In the genomic region with DNA sequence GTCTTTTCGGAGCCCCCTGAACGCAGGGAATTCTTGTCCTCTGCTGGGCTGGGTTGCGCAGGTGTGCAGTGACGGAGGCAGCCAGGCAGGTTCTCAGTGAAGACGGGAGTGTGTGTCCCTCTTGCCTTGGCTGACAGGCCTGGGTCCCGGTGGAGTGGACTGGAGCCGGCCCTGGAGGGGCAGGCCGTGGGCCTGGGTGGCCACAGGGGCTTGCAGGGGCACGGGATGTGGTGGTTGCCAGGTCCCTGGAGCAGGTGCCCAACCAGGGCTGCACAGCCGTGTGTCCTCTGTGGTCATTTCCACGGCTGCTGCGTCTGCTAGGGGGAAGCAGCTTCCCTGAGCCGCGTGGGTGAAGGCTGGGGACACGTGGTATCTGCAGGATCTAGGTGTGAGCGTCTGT, we compare ENCODE assay signal across 20 cellular contexts.
DNase-seq lines count a peak whose midpoint lies in the region; ATAC-seq and TF ChIP-seq lines count a peak whose summit lies in the region.
"Had no signal": no experiment of that assay in that cellular context is flagged by ENCODE, and none has a peak within 500 bp of the region (broad histone marks: within the 10 kb centered on the region; RNA-seq: fewer than 3 reads in every experiment).

No MANE protein-coding gene starts in this region.

- H4K20me1 ChIP-seq in BLaER1 treated with 17β-estradiol and CSF1 and Interleukin-3, amounts not matched to agents 10 nM and 100 nM: peaks cover 0 to 4% (median 0%) of the 10 kb centered on the region in 11 experiments; a peak in 1 of 22 replicates

- peak overlapping the region; percentile 31 for H3K23ac ChIP-seq in neuronal stem cell (ENCODE audit: low read depth, low read length, poor library complexity)

- H3K27me3 ChIP-seq in BLaER1 treated with 17β-estradiol and CSF1 and Interleukin-3, amounts not matched to agents 10 nM and 100 nM: peaks cover 0 to 50% (median 0%) of the 10 kb centered on the region in 11 experiments; a peak in 7 of 22 replicates
- peaks cover 0 to 2% (median 0%) of the 10 kb centered on the region in 3 experiments for H3K27me3 ChIP-seq in neuronal stem cell (ENCODE audit: control insufficient read depth in 3 of 3, insufficient read depth in 3 of 3, low read depth in 1 of 3, low read length in 3 of 3)

- peaks cover 36 to 98% (median 91%) of the 10 kb centered on the region in 10 experiments for H3K4me1 ChIP-seq in BLaER1 treated with 17β-estradiol and CSF1 and Interleukin-3, amounts not matched to agents 10 nM and 100 nM
- H3K4me1 ChIP-seq in neuronal stem cell (ENCODE audit: control insufficient read depth in 2 of 2, insufficient read depth in 1 of 2, low read depth in 1 of 2, low read length in 2 of 2): peaks cover 17 to 23% of the 10 kb centered on the region in 2 donors
- H3K4me1 ChIP-seq: BE2C, Caco-2 had no signal

- peak overlapping the region; percentile 99 for H2AK5ac ChIP-seq in neuronal stem cell (ENCODE audit: low read depth, low read length)

- no peaks in the 10 kb centered on the region for H3K79me1 ChIP-seq in neuronal stem cell (ENCODE audit: low read depth, low read length)

- CTCF ChIA-PET in activated CD8-positive, alpha-beta memory T cell treated with anti-CD3 and anti-CD28 coated beads, Interleukin-2, amount 10 ng/mL, durations not matched to agents 7 days and 5 days (lab: Charles Lee): no interaction called here

- no peaks in the 10 kb centered on the region for H3K9me3 ChIP-seq in BLaER1 treated with 17β-estradiol and CSF1 and Interleukin-3, amounts not matched to agents 10 nM and 100 nM (replicated peaks in 1 of 11)
- H3K9me3 ChIP-seq in neuronal stem cell (replicated peaks in 1 of 2; ENCODE audit: control insufficient read depth in 2 of 2, insufficient read depth in 1 of 2, low read depth in 1 of 2, low read length in 2 of 2): no peaks in the 10 kb centered on the region
- H3K9me3 ChIP-seq: A549, BE2C, Caco-2 had no signal

- peak overlapping the region in 4 of 11 experiments; percentile 9 to 70 (median 34); a peak in 4 of 22 replicates for H3K9ac ChIP-seq in BLaER1 treated with 17β-estradiol and CSF1 and Interleukin-3, amounts not matched to agents 10 nM and 100 nM
- no peak overlapping the region for H3K9ac ChIP-seq in neuronal stem cell (ENCODE audit: low read depth, low read length, poor library complexity)
- H3K9ac ChIP-seq: GM23248 had no signal

- DNase-seq in chondrocyte (ENCODE audit: low spot score): peak; percentile 72
- no peak for DNase-seq in neuronal stem cell (ENCODE audit: low spot score)
- no peak for DNase-seq in GM20000 (ENCODE audit: low spot score)
- DNase-seq in activated CD8-positive, alpha-beta memory T cell treated with anti-CD3 and anti-CD28 coated beads, Interleukin-2, amount 10 ng/mL, durations not matched to agents 7 days and 5 days: no peak
- DNase-seq in stimulated activated naive CD4-positive, alpha-beta T cell (lab: John Stamatoyannopoulos, UW): no peak
- DNase-seq: 8988T; ACHN; AML-193; BE2C; Caco-2; CD4-positive, CD25-positive, alpha-beta regulatory T cell; CD8-positive, alpha-beta T cell; DMS153; DND-41; GM23248; H7; HCEC 1CT had no signal

- H3K27ac Mint-ChIP-seq in chondrocyte (ENCODE audit: unreplicated experiment): no peak overlapping the region
- H3K27ac Mint-ChIP-seq in activated CD8-positive, alpha-beta memory T cell treated with anti-CD3 and anti-CD28 coated beads, Interleukin-2, amount 10 ng/mL, durations not matched to agents 7 days and 5 days: no peak overlapping the region
- H3K27ac Mint-ChIP-seq: CD4-positive, CD25-positive, alpha-beta regulatory T cell; CD8-positive, alpha-beta T cell had no signal

- no CpG with 5 or more reads among the region's 16 CpGs for WGBS in neuronal stem cell (ENCODE audit: extremely low coverage in 2 of 2, insufficient read length in 2 of 2, insufficient replicate concordance in 1 of 2), 2 donors

- no peak overlapping the region for H2AFZ ChIP-seq in neuronal stem cell (ENCODE audit: low read length)
- H2AFZ ChIP-seq: GM23248 had no signal

- TF ChIP-seq CTCF in chondrocyte (IDR thresholded peaks at IDR 0.05) (no peak), GM20000 (IDR thresholded peaks at IDR 0.05; ENCODE audit: extremely low read depth, missing control alignments) (no peak)

- no peaks in the 10 kb centered on the region for H3K36me3 Mint-ChIP-seq in chondrocyte (ENCODE audit: low read depth)
- no peaks in the 10 kb centered on the region for H3K36me3 Mint-ChIP-seq in activated CD8-positive, alpha-beta memory T cell treated with anti-CD3 and anti-CD28 coated beads, Interleukin-2, amount 10 ng/mL, durations not matched to agents 7 days and 5 days
- H3K36me3 Mint-ChIP-seq: CD4-positive, CD25-positive, alpha-beta regulatory T cell; CD8-positive, alpha-beta T cell had no signal

- H3K36me3 ChIP-seq in BLaER1 treated with 17β-estradiol and CSF1 and Interleukin-3, amounts not matched to agents 10 nM and 100 nM: no peaks in the 10 kb centered on the region
- H3K36me3 ChIP-seq in neuronal stem cell (replicated peaks in 1 of 2; ENCODE audit: control insufficient read depth in 2 of 2, insufficient read depth in 2 of 2, low read length in 2 of 2): no peaks in the 10 kb centered on the region
- H3K36me3 ChIP-seq: BE2C had no signal

- peak overlapping the region; percentile 82 for H2BK12ac ChIP-seq in neuronal stem cell (ENCODE audit: low read length)

- peak overlapping the region; percentile 54 for H4K8ac ChIP-seq in neuronal stem cell (ENCODE audit: low read depth, low read length)

- peak overlapping the region; percentile 17 for H3K4ac ChIP-seq in neuronal stem cell (ENCODE audit: low read length)

- peak overlapping the region; percentile 62 for H4K91ac ChIP-seq in neuronal stem cell (ENCODE audit: low read depth, low read length, poor library complexity)

- H2BK15ac ChIP-seq in neuronal stem cell (ENCODE audit: low read length): peak overlapping the region; percentile 96

- peak overlapping the region; percentile 90 for H3K18ac ChIP-seq in neuronal stem cell (ENCODE audit: low read length)

- H3K4me3 Mint-ChIP-seq in chondrocyte (ENCODE audit: unreplicated experiment): no peak overlapping the region
- H3K4me3 Mint-ChIP-seq in activated CD8-positive, alpha-beta memory T cell treated with anti-CD3 and anti-CD28 coated beads, Interleukin-2, amount 10 ng/mL, durations not matched to agents 7 days and 5 days: no peak overlapping the region
- H3K4me3 Mint-ChIP-seq: CD4-positive, CD25-positive, alpha-beta regulatory T cell; CD8-positive, alpha-beta T cell had no signal

- H3K14ac ChIP-seq in neuronal stem cell (ENCODE audit: low read length): no peak overlapping the region

- H3K27ac ChIP-seq in BLaER1 treated with 17β-estradiol and CSF1 and Interleukin-3, amounts not matched to agents 10 nM and 100 nM: peak overlapping the region in 2 of 11 experiments; percentile 18 to 71; a peak in 2 of 22 replicates
- H3K27ac ChIP-seq in neuronal stem cell (replicated peaks; ENCODE audit: low read length): no peak overlapping the region
- H3K27ac ChIP-seq: A549, C4-2B, GM23248 had no signal

- H3K4me3 ChIP-seq in BLaER1 treated with 17β-estradiol and CSF1 and Interleukin-3, amounts not matched to agents 10 nM and 100 nM: peak overlapping the region in 2 of 10 experiments; percentile 46 to 54; a peak in 4 of 20 replicates
- H3K4me3 ChIP-seq in neuronal stem cell (ENCODE audit: low read length in 2 of 2): no peak overlapping the region
- H3K4me3 ChIP-seq: A549, GM23248 had no signal

- peak overlapping the region; percentile 28 for H2BK5ac ChIP-seq in neuronal stem cell (ENCODE audit: low read length)

- H3K4me1 Mint-ChIP-seq in chondrocyte (ENCODE audit: low read depth): peaks cover 2% of the 10 kb centered on the region
- H3K4me1 Mint-ChIP-seq in activated CD8-positive, alpha-beta memory T cell treated with anti-CD3 and anti-CD28 coated beads, Interleukin-2, amount 10 ng/mL, durations not matched to agents 7 days and 5 days: no peaks in the 10 kb centered on the region

- H3K9me3 Mint-ChIP-seq in chondrocyte (ENCODE audit: low read depth): no peaks in the 10 kb centered on the region
- H3K9me3 Mint-ChIP-seq in activated CD8-positive, alpha-beta memory T cell treated with anti-CD3 and anti-CD28 coated beads, Interleukin-2, amount 10 ng/mL, durations not matched to agents 7 days and 5 days (ENCODE audit: low read depth): peaks cover 14% of the 10 kb centered on the region
- H3K9me3 Mint-ChIP-seq: CD8-positive, alpha-beta T cell had no signal

- peak overlapping the region in 9 of 11 experiments; percentile 76 to 99 (median 84); a peak in 18 of 22 replicates for H3K4me2 ChIP-seq in BLaER1 treated with 17β-estradiol and CSF1 and Interleukin-3, amounts not matched to agents 10 nM and 100 nM
- H3K4me2 ChIP-seq in neuronal stem cell (ENCODE audit: insufficient read depth, low read length, poor library complexity, severe bottlenecking): no peak overlapping the region
- H3K4me2 ChIP-seq: A549 had no signal

- peaks cover 10% of the 10 kb centered on the region for H3K27me3 Mint-ChIP-seq in chondrocyte (ENCODE audit: low read depth)
- H3K27me3 Mint-ChIP-seq in activated CD8-positive, alpha-beta memory T cell treated with anti-CD3 and anti-CD28 coated beads, Interleukin-2, amount 10 ng/mL, durations not matched to agents 7 days and 5 days: no peaks in the 10 kb centered on the region
- H3K27me3 Mint-ChIP-seq: CD4-positive, CD25-positive, alpha-beta regulatory T cell had no signal

- peak overlapping the region; percentile 44 for H2BK120ac ChIP-seq in neuronal stem cell (ENCODE audit: low read depth, low read length)

- no peak for ATAC-seq in activated CD8-positive, alpha-beta memory T cell treated with anti-CD3 and anti-CD28 coated beads, Interleukin-2, amount 10 ng/mL, durations not matched to agents 7 days and 5 days
- ATAC-seq: CD8-positive, alpha-beta T cell had no signal
